ENCODE assay signal across 8 cellular contexts in genomic region chr11:207213-208176, GRCh38. TPM values are rescaled to one million over a fixed set of nuclear protein-coding genes. Genes with fewer than 3 reads are reported as not detected.
DNase-seq lines count a peak whose midpoint lies in the region; ATAC-seq and TF ChIP-seq lines count a peak whose summit lies in the region.

Gene BET1L, minus strand, starts transcription at chr11:207399. Its CDS starts 78 bp downstream, at chr11:207321.
Gene RIC8A, plus strand, starts transcription at chr11:207708. Its CDS starts 1,147 bp downstream, at chr11:208855.

- H3K27ac ChIP-seq in left lung: peak within 1 kb of the TSS; percentile 99 to 100

- ATAC-seq in GM19372 (IDR thresholded peaks at IDR 0.05; ENCODE audit: low read depth, unreplicated experiment): peak; percentile 78
- peak; percentile 47 for ATAC-seq in HG03558 (IDR thresholded peaks at IDR 0.05; ENCODE audit: extremely low read depth, unreplicated experiment)
- ATAC-seq in left lung: peak; percentile 91

- intact Hi-C loops in dendritic cell treated with granulocyte-macrophage colony-stimulating factor and Interleukin-4, amounts not matched to agents 40 ng/mL and 50 ng/mL, for 4 days (cut with micrococcal nuclease): loop anchor here (1.0 to 10.0 kb wide), 4 partner anchors 29 to 297 kb away; partner anchors contain the start of genes PSMD13, RNH1 and SIRT3
- intact Hi-C loops in left lung (cut with DNase I): no loop called here

- peak within 1 kb of the TSS; percentile 99 for H3K27ac Mint-ChIP-seq in dendritic cell treated with granulocyte-macrophage colony-stimulating factor and Interleukin-4, amounts not matched to agents 40 ng/mL and 50 ng/mL, for 4 days

- DNase-seq in C1 segment of cervical spinal cord (lab: John Stamatoyannopoulos, UW) (peak; percentile 76 to 98 (median 94)), NCI-H748 treated with DMSO at 0.1 percent for 48 hours (lab: John Stamatoyannopoulos, UW) (peak; percentile 94), left lung (peak; percentile 95 to 97)
- peak; percentile 95 to 96 for DNase-seq in activated CD4-positive, alpha-beta T cell treated with anti-CD3 and anti-CD28 coated beads, Interleukin-2, amount 50 U/mL, for 24 hours (ENCODE audit: low read depth in 1 of 2, low spot score in 1 of 2)
- peak; percentile 94 to 99 for DNase-seq in stimulated activated CD4-positive, alpha-beta T cell treated with anti-CD3 and anti-CD28 coated beads, Interleukin-2, amount 100 ng/mL, for 48 hours

- peak within 1 kb of the TSS; percentile 87 for H3K4me3 Mint-ChIP-seq in dendritic cell treated with granulocyte-macrophage colony-stimulating factor and Interleukin-4, amounts not matched to agents 40 ng/mL and 50 ng/mL, for 4 days

- H3K36me3 Mint-ChIP-seq in dendritic cell treated with granulocyte-macrophage colony-stimulating factor and Interleukin-4, amounts not matched to agents 40 ng/mL and 50 ng/mL, for 4 days (ENCODE audit: low read depth): peaks cover 96% of the 10 kb centered on the region

- no peaks in the 10 kb centered on the region for H3K27me3 ChIP-seq in left lung

- H3K4me1 ChIP-seq in left lung: peaks cover 25 to 68% of the 10 kb centered on the region in 2 donors

- H3K27me3 Mint-ChIP-seq in dendritic cell treated with granulocyte-macrophage colony-stimulating factor and Interleukin-4, amounts not matched to agents 40 ng/mL and 50 ng/mL, for 4 days: no peaks in the 10 kb centered on the region

- H3K9me3 Mint-ChIP-seq in dendritic cell treated with granulocyte-macrophage colony-stimulating factor and Interleukin-4, amounts not matched to agents 40 ng/mL and 50 ng/mL, for 4 days: no peaks in the 10 kb centered on the region

- H3K9me3 ChIP-seq in left lung: no peaks in the 10 kb centered on the region

- peak within 1 kb of the TSS; percentile 97 to 100 for H3K4me3 ChIP-seq in left lung

- no peak for TF ChIP-seq CTCF in left lung (IDR thresholded peaks at IDR 0.05)

- peaks cover 70% of the 10 kb centered on the region for H3K4me1 Mint-ChIP-seq in dendritic cell treated with granulocyte-macrophage colony-stimulating factor and Interleukin-4, amounts not matched to agents 40 ng/mL and 50 ng/mL, for 4 days (ENCODE audit: low read depth)

- peaks cover 0 to 63% of the 10 kb centered on the region in 2 donors for H3K36me3 ChIP-seq in left lung

RNA-seq across cellular contexts. Expression of gene BET1L, which starts in this region (rescaled TPM):
- 10 to 100 TPM; 46.0 to 53.6 TPM for total RNA-seq in left lung

RNA-seq across cellular contexts. Expression of gene RIC8A, which starts in this region (rescaled TPM):
- 100 to 1,000 TPM; 100 to 117 TPM for total RNA-seq in left lung

Comparison
In these comparisons a context has a peak if more than half of its experiments do, and no peak if none do; other contexts are left out.
1. Peak in every context shown above with its lines: DNase-seq, ATAC-seq, H3K4me3 ChIP-seq and H3K27ac ChIP-seq.